In genomic region chr10:110353244-110354119, GRCh38 we compare ENCODE assay signal across 8 cellular contexts. TPM values are rescaled to one million over a fixed set of nuclear protein-coding genes. Genes with fewer than 3 reads are reported as not detected.
DNase-seq lines count a peak whose midpoint lies in the region; ATAC-seq and TF ChIP-seq lines count a peak whose summit lies in the region.

No MANE protein-coding gene starts in this region.

- TF ChIP-seq CTCF in MM.1S (IDR thresholded peaks at IDR 0.05; ENCODE audit: low read length) (peak; percentile 11; the same call in 1 of the 2 replicates), esophagus muscularis mucosa (IDR thresholded peaks at IDR 0.05) (no peak)

- no peaks in the 10 kb centered on the region for H3K9me3 Mint-ChIP-seq in activated T-helper 2 cell treated with anti-CD3 and anti-CD28 coated beads, Interferon-gamma antibody, Interleukin-2, Interleukin-4, amounts not matched to agents 10 μg/mL and 5 μg/mL and 100 μg/mL, durations not matched to agents 14 hours and 24 hours and 36 hours
- no peaks in the 10 kb centered on the region for H3K9me3 Mint-ChIP-seq in stimulated activated naive CD8-positive, alpha-beta T cell treated with anti-CD3 and anti-CD28 coated beads, Interleukin-15, Interleukin-2, amounts not matched to agents 100 ng/mL and 50 ng/mL, for 24 hours

- H3K27ac ChIP-seq in MM.1S (ENCODE audit: low read length), result peak overlapping the region; percentile 99
- no peak overlapping the region for H3K27ac ChIP-seq in esophagus muscularis mucosa (replicated peaks in 1 of 4)

- H3K9ac ChIP-seq in MM.1S (ENCODE audit: low read length), result peak overlapping the region; percentile 99

- H3F3A ChIP-seq in MM.1S (ENCODE audit: insufficient read depth, low read length), result peaks cover 54% of the 10 kb centered on the region

- no peaks in the 10 kb centered on the region for H3K36me3 Mint-ChIP-seq in activated T-helper 2 cell treated with anti-CD3 and anti-CD28 coated beads, Interferon-gamma antibody, Interleukin-2, Interleukin-4, amounts not matched to agents 10 μg/mL and 5 μg/mL and 100 μg/mL, durations not matched to agents 14 hours and 24 hours and 36 hours (ENCODE audit: low read depth)
- H3K36me3 Mint-ChIP-seq in stimulated activated naive CD8-positive, alpha-beta T cell treated with anti-CD3 and anti-CD28 coated beads, Interleukin-15, Interleukin-2, amounts not matched to agents 100 ng/mL and 50 ng/mL, for 24 hours (ENCODE audit: low read depth), result no peaks in the 10 kb centered on the region

- no peak for TF ChIP-seq POLR2A in esophagus muscularis mucosa (IDR thresholded peaks at IDR 0.05; ENCODE audit: low read depth)

- TF ChIP-seq EP300 in esophagus muscularis mucosa (IDR thresholded peaks at IDR 0.05), result no peak

- peak overlapping the region; percentile 98 for H3K4me2 ChIP-seq in MM.1S (ENCODE audit: low read depth, low read length)

- no peaks in the 10 kb centered on the region for H3K9me2 ChIP-seq in MM.1S (replicated peaks; ENCODE audit: insufficient read depth, low read length)

- H3K27ac Mint-ChIP-seq in activated T-helper 2 cell treated with anti-CD3 and anti-CD28 coated beads, Interferon-gamma antibody, Interleukin-2, Interleukin-4, amounts not matched to agents 10 μg/mL and 5 μg/mL and 100 μg/mL, durations not matched to agents 14 hours and 24 hours and 36 hours, result peak overlapping the region; percentile 98
- H3K27ac Mint-ChIP-seq in stimulated activated naive CD8-positive, alpha-beta T cell treated with anti-CD3 and anti-CD28 coated beads, Interleukin-15, Interleukin-2, amounts not matched to agents 100 ng/mL and 50 ng/mL, for 24 hours, result peak overlapping the region; percentile 87

- no peaks in the 10 kb centered on the region for H3K27me3 Mint-ChIP-seq in activated T-helper 2 cell treated with anti-CD3 and anti-CD28 coated beads, Interferon-gamma antibody, Interleukin-2, Interleukin-4, amounts not matched to agents 10 μg/mL and 5 μg/mL and 100 μg/mL, durations not matched to agents 14 hours and 24 hours and 36 hours (ENCODE audit: low read depth)
- H3K27me3 Mint-ChIP-seq in stimulated activated naive CD8-positive, alpha-beta T cell treated with anti-CD3 and anti-CD28 coated beads, Interleukin-15, Interleukin-2, amounts not matched to agents 100 ng/mL and 50 ng/mL, for 24 hours, result peaks cover 10% of the 10 kb centered on the region

- no peak overlapping the region for H2AFZ ChIP-seq in MM.1S (ENCODE audit: low read length)

- H3K36me3 ChIP-seq in MM.1S (replicated peaks; ENCODE audit: insufficient read depth, low read length), result no peaks in the 10 kb centered on the region
- H3K36me3 ChIP-seq in esophagus muscularis mucosa, result no peaks in the 10 kb centered on the region

- H3K4me3 ChIP-seq in MM.1S (ENCODE audit: low read length) (peak overlapping the region; percentile 46; the same call in 1 of the 2 replicates), esophagus muscularis mucosa (no peak overlapping the region)

- intact Hi-C loops in activated T-helper 2 cell treated with anti-CD3 and anti-CD28 coated beads, Interferon-gamma antibody, Interleukin-2, Interleukin-4, amounts not matched to agents 10 μg/mL and 5 μg/mL and 100 μg/mL, durations not matched to agents 14 hours and 24 hours and 36 hours (cut with micrococcal nuclease), result loop anchor here (1.0 kb wide), 6 partner anchors 8 to 194 kb away; no protein-coding TSS in a partner anchor
- intact Hi-C loops in esophagus muscularis mucosa (cut with DNase I), result no loop called here

- no peaks in the 10 kb centered on the region for H4K20me1 ChIP-seq in MM.1S (ENCODE audit: insufficient read depth, low read length)

- peak; percentile 87 for DNase-seq in AG20443 (ENCODE audit: low spot score)
- peak; percentile 74 for DNase-seq in MM.1S
- DNase-seq in activated T-helper 2 cell treated with anti-CD3 and anti-CD28 coated beads, Interferon-gamma antibody, Interleukin-2, Interleukin-4, amounts not matched to agents 10 μg/mL and 5 μg/mL and 100 μg/mL, durations not matched to agents 14 hours and 24 hours and 36 hours (ENCODE audit: low spot score), result peak; percentile 44
- DNase-seq in iris pigment epithelial cell (ENCODE audit: low read depth), result peak; percentile 93
- no peak for DNase-seq in esophagus muscularis mucosa (ENCODE audit: extremely low spot score)

- ATAC-seq in HG03432 (IDR thresholded peaks at IDR 0.05; ENCODE audit: unreplicated experiment) (no peak), GM19351 (IDR thresholded peaks at IDR 0.05; ENCODE audit: unreplicated experiment) (no peak)

- peak overlapping the region; percentile 60 for H3K4me3 Mint-ChIP-seq in activated T-helper 2 cell treated with anti-CD3 and anti-CD28 coated beads, Interferon-gamma antibody, Interleukin-2, Interleukin-4, amounts not matched to agents 10 μg/mL and 5 μg/mL and 100 μg/mL, durations not matched to agents 14 hours and 24 hours and 36 hours (ENCODE audit: low read depth)
- peak overlapping the region; percentile 49 for H3K4me3 Mint-ChIP-seq in stimulated activated naive CD8-positive, alpha-beta T cell treated with anti-CD3 and anti-CD28 coated beads, Interleukin-15, Interleukin-2, amounts not matched to agents 100 ng/mL and 50 ng/mL, for 24 hours

- 24% methylated on average over 14 of the region's 14 CpGs for WGBS in esophagus muscularis mucosa

- H3K4me1 Mint-ChIP-seq in activated T-helper 2 cell treated with anti-CD3 and anti-CD28 coated beads, Interferon-gamma antibody, Interleukin-2, Interleukin-4, amounts not matched to agents 10 μg/mL and 5 μg/mL and 100 μg/mL, durations not matched to agents 14 hours and 24 hours and 36 hours (ENCODE audit: low read depth), result peaks cover 65% of the 10 kb centered on the region
- peaks cover 67% of the 10 kb centered on the region for H3K4me1 Mint-ChIP-seq in stimulated activated naive CD8-positive, alpha-beta T cell treated with anti-CD3 and anti-CD28 coated beads, Interleukin-15, Interleukin-2, amounts not matched to agents 100 ng/mL and 50 ng/mL, for 24 hours (ENCODE audit: low read depth)

- H3K9me3 ChIP-seq in MM.1S (replicated peaks; ENCODE audit: insufficient read depth, low read length) (no peaks in the 10 kb centered on the region), esophagus muscularis mucosa (no peaks in the 10 kb centered on the region)

- H3K79me2 ChIP-seq in MM.1S (ENCODE audit: low read length), result peaks cover 3% of the 10 kb centered on the region

- peaks cover 40% of the 10 kb centered on the region for H3K4me1 ChIP-seq in MM.1S (ENCODE audit: low read length)
- H3K4me1 ChIP-seq in esophagus muscularis mucosa, result peaks cover 13 to 38% (median 37%) of the 10 kb centered on the region in 4 donors

- H3K27me3 ChIP-seq in MM.1S (replicated peaks; ENCODE audit: insufficient read depth, low read length), result no peaks in the 10 kb centered on the region
- no peaks in the 10 kb centered on the region for H3K27me3 ChIP-seq in esophagus muscularis mucosa

RNA-seq across cellular contexts. Expression of gene SMNDC1, which starts 48.8 kb away (rescaled TPM):
- 40.2 and 43.1 TPM in 2 replicates for total RNA-seq in activated T-helper 2 cell treated with anti-CD3 and anti-CD28 coated beads, Interferon-gamma antibody, Interleukin-2, Interleukin-4, amounts not matched to agents 10 μg/mL and 5 μg/mL and 100 μg/mL, durations not matched to agents 14 hours and 24 hours and 36 hours
- 10 to 100 TPM in 2 of 4 donors, 1 to 10 TPM in 2; 9.7 to 17.0 (median 13.1) TPM for total RNA-seq in esophagus muscularis mucosa
